Comparison of ENCODE assay signal across 19 cellular contexts in the genomic region with DNA sequence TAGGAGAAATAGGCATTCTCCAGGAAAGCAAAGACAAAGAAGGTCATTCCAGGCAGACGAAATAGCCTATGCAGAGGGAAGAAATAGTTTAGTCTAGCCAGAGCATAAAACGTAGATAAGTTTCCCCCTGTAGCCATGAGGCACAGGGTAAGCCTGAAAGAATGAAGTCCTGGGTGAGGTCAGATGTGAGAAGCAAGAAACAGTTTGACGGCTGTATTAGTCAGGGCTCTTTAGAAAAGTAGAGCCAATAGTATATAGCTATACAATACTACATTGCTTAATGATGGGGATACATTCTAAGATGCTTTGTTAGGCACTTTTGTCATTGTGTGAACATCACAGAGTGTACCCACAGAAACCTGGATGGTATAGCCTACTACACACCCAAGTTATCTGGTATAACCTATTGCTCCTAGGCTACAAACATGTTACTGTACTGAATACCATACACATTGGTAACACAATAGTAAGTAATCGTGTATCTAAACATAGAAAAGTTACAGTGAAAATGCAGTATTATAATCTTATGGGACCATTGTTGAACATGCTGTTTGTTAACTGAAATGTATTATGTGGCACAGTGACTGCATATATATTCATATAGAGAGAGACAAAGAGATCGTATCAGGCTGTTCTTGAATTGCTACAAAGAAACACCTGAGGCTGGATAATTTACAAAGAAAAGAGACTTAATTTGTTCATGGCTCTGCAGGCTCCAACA. TPM values are rescaled to one million over a fixed set of nuclear protein-coding genes. Genes with fewer than 3 reads are reported as not detected.
DNase-seq lines count a peak whose midpoint lies in the region; ATAC-seq, FAIRE-seq and TF ChIP-seq lines count a peak whose summit lies in the region.
"Had no signal": no experiment of that assay in that cellular context is flagged by ENCODE, and none has a peak within 500 bp of the region (broad histone marks: within the 10 kb centered on the region; RNA-seq: fewer than 3 reads in every experiment).

No MANE protein-coding gene starts in this region.

- FAIRE-seq in bronchial epithelial cell (lab: Jason Lieb, UNC) (no peak), HepG2 (lab: Jason Lieb, UNC) (no peak), HTR-8/SVneo (lab: Jason Lieb, UNC) (no peak), GM12892 (lab: Jason Lieb, UNC) (no peak)
- FAIRE-seq: GM19239 had no signal

- H3K36me3 ChIP-seq in HEK293 (ENCODE audit: control insufficient read depth in 2 of 2, insufficient read depth in 1 of 2, low read length in 2 of 2) (no peaks in the 10 kb centered on the region), bronchial epithelial cell (ENCODE audit: control insufficient read depth, insufficient read depth, low read length) (no peaks in the 10 kb centered on the region), HepG2 (replicated peaks in 1 of 2; ENCODE audit: control insufficient read depth in 1 of 2, insufficient read depth in 2 of 2, low read length in 2 of 2) (no peaks in the 10 kb centered on the region)
- H3K36me3 ChIP-seq: BLaER1, left lung had no signal

- TF ChIP-seq POLR2A in HepG2 (IDR thresholded peaks at IDR 0.05; ENCODE audit: insufficient read depth in 1 of 2, low read depth in 2 of 2, low read length in 2 of 2) (no peak), GM12892 (IDR thresholded peaks at IDR 0.05; ENCODE audit: low read depth, low read length) (no peak)

- H3K4me1 ChIP-seq in HEK293 (ENCODE audit: control insufficient read depth, insufficient read depth, low read length) (no peaks in the 10 kb centered on the region), HepG2 (ENCODE audit: insufficient read depth, low read length) (peaks cover 84% of the 10 kb centered on the region)

- ATAC-seq in HepG2 (no peak), GM21576 (IDR thresholded peaks at IDR 0.05; ENCODE audit: unreplicated experiment) (no peak)
- ATAC-seq: activated naive CD8-positive, alpha-beta T cell treated with anti-CD3 and anti-CD28 coated beads, Interleukin-2, amount 50 U/mL, for 24 hours; left lung had no signal

- TF ChIP-seq CTCF in HEK293 (tag by site-specific recombination; IDR thresholded peaks at IDR 0.05), result no peak
- TF ChIP-seq CTCF in bronchial epithelial cell (IDR thresholded peaks at IDR 0.05; ENCODE audit: insufficient read depth, low read length, severe bottlenecking), result no peak
- no peak for TF ChIP-seq CTCF in HepG2 (CRISPR knock-in tag; IDR thresholded peaks at IDR 0.05)

- peak overlapping the region; percentile 50 for H3K9ac ChIP-seq in HepG2 (ENCODE audit: insufficient read depth, low read depth, low read length)
- H3K9ac ChIP-seq: BLaER1 had no signal

- in situ Hi-C loops in HepG2 (cut with HindIII; ENCODE audit: extremely low pct_ligation_motif_present, low pct_unique_long_range_greater_than_20kb), result loop anchor here (5.0 kb wide), 1 partner anchor 68 kb away; no protein-coding TSS in a partner anchor

- BruUV-seq in HepG2 (replicated peaks; lab: Mats Ljungman, UMichigan), result no TSS peak

- WGBS in HepG2 (ENCODE audit: low lambda C conversion rate), result 95% methylated on average over 5 of the region's 5 CpGs

- TF ChIP-seq RAD21 in HepG2 (CRISPR knock-in tag; IDR thresholded peaks at IDR 0.05), result no peak

- DNase-seq in AG08396 (ENCODE audit: low spot score) (peak; percentile 34), bronchial epithelial cell (ENCODE audit: low read depth) (peak; percentile 77), HepG2 (ENCODE audit: low spot score) (no peak), HTR-8/SVneo (ENCODE audit: insufficient read length, low spot score) (no peak), globus pallidus (ENCODE audit: low spot score) (no peak), GM12892 (ENCODE audit: insufficient read length) (no peak)
- DNase-seq: activated naive CD8-positive, alpha-beta T cell treated with anti-CD3 and anti-CD28 coated beads, Interleukin-2, amount 50 U/mL, for 24 hours; central memory CD4-positive, alpha-beta T cell; effector CD4-positive, alpha-beta T cell; foreskin melanocyte; left lung; NCI-H1694 treated with DMSO at 0.1 percent for 48 hours; NCI-H345; stimulated activated CD4-positive, alpha-beta T cell treated with anti-CD3 and anti-CD28 coated beads, Interleukin-2, amount 100 ng/mL, for 48 hours; T-helper 1 cell had no signal

- H4K20me1 ChIP-seq in HepG2 (ENCODE audit: insufficient read depth, low read length), result no peaks in the 10 kb centered on the region
- H4K20me1 ChIP-seq: BLaER1 had no signal

- TF ChIP-seq EP300 in HepG2 (IDR thresholded peaks at IDR 0.05; ENCODE audit: low read depth in 2 of 2, low read length in 2 of 2) (no peak), HepG2 (CRISPR knock-in tag; IDR thresholded peaks at IDR 0.05; ENCODE audit: borderline replicate concordance) (no peak)

- no peak overlapping the region for H3K27ac ChIP-seq in HEK293 (ENCODE audit: extremely low read depth, low read depth, low read length)
- H3K27ac ChIP-seq in HepG2 (ENCODE audit: extremely low read length, insufficient read depth, low read length), result peak overlapping the region; percentile 73
- H3K27ac ChIP-seq: BLaER1, left lung had no signal

- peak overlapping the region; percentile 6 for H2AFZ ChIP-seq in HepG2 (ENCODE audit: low read length)

- POLR2A ChIA-PET in HEK293 (lab: Yijun Ruan, JAX) (interaction anchor here (1.3 kb wide), 1 partner anchor 72 kb away, joined by 3 read pairs; no protein-coding TSS in a partner anchor), HepG2 (lab: Yijun Ruan, JAX) (interaction anchor here (1.5 to 6.1 kb wide), 2 partner anchors 10 to 72 kb away, joined by 4 to 43 read pairs; partner anchors contain the start of gene INTS6)

- H3K27me3 ChIP-seq in bronchial epithelial cell (ENCODE audit: control insufficient read depth, insufficient read depth, low read length), result no peaks in the 10 kb centered on the region
- no peaks in the 10 kb centered on the region for H3K27me3 ChIP-seq in HepG2 (ENCODE audit: control insufficient read depth in 1 of 2, insufficient read depth in 2 of 2, low read length in 2 of 2)
- H3K27me3 ChIP-seq: BLaER1, left lung had no signal

- intact Hi-C loops in HepG2 (cut with micrococcal nuclease; ENCODE audit: unreplicated experiment), result loop anchor here (5.0 kb wide), 2 partner anchors 53 to 73 kb away; partner anchors contain the start of gene INTS6

- H3K9me3 ChIP-seq in HEK293 (ENCODE audit: control insufficient read depth, insufficient read depth, low read depth, low read length), result no peaks in the 10 kb centered on the region
- no peaks in the 10 kb centered on the region for H3K9me3 ChIP-seq in HepG2 (ENCODE audit: low read length)
- H3K9me3 ChIP-seq: BLaER1, left lung had no signal

- no peak overlapping the region for H3K4me2 ChIP-seq in HepG2 (ENCODE audit: low read depth, low read length)
- H3K4me2 ChIP-seq: BLaER1 had no signal

- CTCF ChIA-PET in HEK293 (lab: Yijun Ruan, JAX), result interaction anchor here (0.7 kb wide), 1 partner anchor 124 kb away, joined by 3 read pairs; no protein-coding TSS in a partner anchor
- CTCF ChIA-PET in HepG2 (lab: Yijun Ruan, JAX; ENCODE audit: low intra/inter-chr PET ratio, low total read pairs), result no interaction called here

- H3K4me3 ChIP-seq in HEK293 (ENCODE audit: low read depth, low read length) (no peak overlapping the region), bronchial epithelial cell (ENCODE audit: low read depth, low read length) (no peak overlapping the region), HepG2 (replicated peaks in 1 of 3; ENCODE audit: insufficient read depth in 1 of 3, low read depth in 2 of 3, low read length in 3 of 3) (no peak overlapping the region)
- H3K4me3 ChIP-seq: BLaER1, left lung had no signal

- H3K79me2 ChIP-seq in HepG2 (ENCODE audit: insufficient read depth, low read length), result no peaks in the 10 kb centered on the region

TF ChIP-seq in HepG2, 621 proteins besides CTCF, POLR2A, EP300 and RAD21:
- TF ChIP-seq ARID2 (CRISPR knock-in tag; IDR thresholded peaks at IDR 0.05; ENCODE audit: borderline replicate concordance), result no peak
- TF ChIP-seq KLF16 (CRISPR knock-in tag; IDR thresholded peaks at IDR 0.05), result 0 out of 4 replicates have a peak, but pooled peaks of 1 of the 2 experiments have one; percentile 28

RNA-seq across cellular contexts. Expression of gene WDFY2, which starts 59.3 kb away (rescaled TPM):
- total RNA-seq in bronchial epithelial cell (11.3 and 19.5 TPM in 2 replicates), HepG2 (2016; rRNA removed; fragmentation: Illumina TruSeq; extraction: Trizol) (16.4 and 22.6 TPM in 2 replicates)
- 2.3 and 2.6 TPM in 2 replicates for total RNA-seq in HepG2 (2016; cell fraction: cytosol; rRNA removed; fragmentation: Illumina TruSeq; extraction: Trizol; ENCODE audit: low read depth)
- total RNA-seq in HepG2 (2016; cell fraction: insoluble cytoplasmic fraction; rRNA removed; fragmentation: Illumina TruSeq; extraction: Trizol), result 17.3 and 21.4 TPM in 2 replicates
- total RNA-seq in HepG2 (2016; cell fraction: membrane; rRNA removed; fragmentation: Illumina TruSeq; extraction: Trizol), result 5.6 and 7.0 TPM in 2 replicates
- 70.9 and 71.5 TPM in 2 replicates for total RNA-seq in HepG2 (2016; cell fraction: nucleus; rRNA removed; fragmentation: Illumina TruSeq; extraction: Trizol)
- 27.0 and 27.5 TPM in 2 replicates for polyA plus RNA-seq in HepG2 (2011; rRNA removed)
- polyA plus RNA-seq in HepG2 (2011; cell fraction: cytosol; rRNA removed), result 8.0 and 11.1 TPM in 2 replicates
- polyA plus RNA-seq in HepG2 (2011; cell fraction: nucleus; rRNA removed), result 67.6 and 71.9 TPM in 2 replicates
- polyA plus RNA-seq in HepG2 (2012), result 21.4 and 23.6 TPM in 2 replicates
- polyA plus RNA-seq in HepG2 (2016; cell fraction: cytosol; fragmentation: Illumina TruSeq; extraction: Trizol; ENCODE audit: low read depth), result 1.3 and 1.7 TPM in 2 replicates
- 16.8 and 17.1 TPM in 2 replicates for polyA plus RNA-seq in HepG2 (2016; cell fraction: insoluble cytoplasmic fraction; fragmentation: Illumina TruSeq; extraction: Trizol; ENCODE audit: low read depth)
- polyA plus RNA-seq in HepG2 (2016; cell fraction: membrane; fragmentation: Illumina TruSeq; extraction: Trizol; ENCODE audit: low read depth), result 3.4 and 3.7 TPM in 2 replicates
- 63.8 and 64.3 TPM in 2 replicates for polyA plus RNA-seq in HepG2 (2016; cell fraction: nucleus; fragmentation: Illumina TruSeq; extraction: Trizol; ENCODE audit: insufficient read depth, low read depth)
- polyA minus RNA-seq in HepG2 (2011; rRNA and poly(A)+ RNA removed; ENCODE audit: low replicate concordance), result 10.1 and 51.6 TPM in 2 replicates
- 12.9 and 15.9 TPM in 2 replicates for polyA minus RNA-seq in HepG2 (2011; cell fraction: cytosol; rRNA and poly(A)+ RNA removed)
- 150 and 174 TPM in 2 replicates for polyA minus RNA-seq in HepG2 (2011; cell fraction: nucleus; rRNA and poly(A)+ RNA removed)
- 5.0 TPM for polyA plus RNA-seq in GM12892 (2012; ENCODE audit: missing spikeins)

Comparison
In these comparisons a context has a peak if more than half of its experiments do, and no peak if none do; other contexts are left out.
1. DNase-seq: peak in AG08396 (single experiment) and bronchial epithelial cell (single experiment); none in HepG2 (single experiment), HTR-8/SVneo (single experiment), globus pallidus (single experiment) and GM12892 (single experiment).